In genomic region chr11:109968299-109968698, GRCh38 we compare ENCODE assay signal across 24 cellular contexts.
"Had no signal": no experiment of that assay in that cellular context is flagged by ENCODE, and none has a peak within 500 bp of the region (broad histone marks: within the 10 kb centered on the region; RNA-seq: fewer than 3 reads in every experiment).

No MANE protein-coding gene starts in this region.

- H3K27ac ChIP-seq: HL-60, KMS-11, SJSA1, SK-N-MC had no signal

- H3K4me2 ChIP-seq: KMS-11 had no signal

- H3K4me1 ChIP-seq: SJSA1 had no signal

- H3K4me3 ChIP-seq: K562, SJSA1, SK-N-MC had no signal

- DNase-seq: Kasumi-1, MM.1S, NCI-H1092 treated with DMSO at 0.1 percent for 48 hours, NCI-H1436, NCI-H187, NCI-H2029 treated with DMSO at 0.1 percent for 48 hours, NCI-H2107, NCI-H2227 treated with DMSO at 0.1 percent for 48 hours, NCI-H524, NCI-H69, NCI-H774, Right ventricle myocardium superior, RPMI8226, SIG-M5, SW 1271, T-cell had no signal

- ATAC-seq: T-cell had no signal

- H3K36me3 Mint-ChIP-seq: IgD-negative memory B cell, T-cell had no signal

- H3K9me3 ChIP-seq: SJSA1 had no signal

- H3K4me3 Mint-ChIP-seq: IgD-negative memory B cell, T-cell had no signal

- H3K27me3 ChIP-seq: SJSA1 had no signal

- H3K9ac ChIP-seq: KMS-11 had no signal

- H3K27ac Mint-ChIP-seq: IgD-negative memory B cell, T-cell had no signal

- H3K9me3 Mint-ChIP-seq: T-cell had no signal

- FAIRE-seq: HTR-8/SVneo, K562, RCC 7860 had no signal

- H3K36me3 ChIP-seq: SJSA1 had no signal
